Comparison of ENCODE assay signal across 8 cellular contexts in the genomic region with DNA sequence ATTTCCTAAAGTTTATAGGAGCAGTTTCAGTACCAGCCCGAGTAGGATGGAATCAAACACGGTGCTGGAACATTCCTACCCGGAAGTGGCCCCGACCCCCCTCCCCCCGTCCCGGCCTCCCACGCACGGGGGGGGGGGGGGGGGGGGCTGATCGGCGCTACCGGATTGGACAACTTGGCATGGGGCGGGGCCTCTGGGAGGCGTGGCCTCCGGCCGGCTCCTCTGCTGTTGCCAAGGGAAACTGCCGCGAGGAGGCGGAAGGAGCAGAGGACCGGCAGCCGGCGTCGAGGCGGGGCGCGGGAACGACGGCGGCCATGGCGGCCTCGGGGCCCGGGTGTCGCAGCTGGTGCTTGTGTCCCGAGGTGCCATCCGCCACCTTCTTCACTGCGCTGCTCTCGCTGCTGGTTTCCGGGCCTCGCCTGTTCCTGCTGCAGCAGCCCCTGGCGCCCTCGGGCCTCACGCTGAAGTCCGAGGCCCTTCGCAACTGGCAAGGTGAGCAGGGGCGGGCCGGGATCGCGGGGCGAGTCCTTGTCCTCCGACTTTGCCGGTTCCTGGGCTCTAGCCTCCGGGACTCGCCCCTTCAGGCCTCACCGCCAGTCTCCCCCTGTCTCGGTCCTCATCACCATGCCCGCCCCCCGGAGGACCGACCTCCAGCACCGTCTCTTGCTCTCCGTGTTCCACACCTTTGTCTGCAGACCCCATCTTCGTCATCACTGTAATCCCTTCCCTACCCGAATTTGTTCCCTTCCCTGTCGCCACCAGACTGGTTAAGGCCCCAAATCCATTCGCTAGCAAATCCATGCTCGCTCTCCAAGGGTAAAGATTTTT. TPM values are rescaled to one million over a fixed set of nuclear protein-coding genes. Genes with fewer than 3 reads are reported as not detected.
DNase-seq lines count a peak whose midpoint lies in the region; ATAC-seq and TF ChIP-seq lines count a peak whose summit lies in the region.

A gene (plus strand): TSS at position 266 of the 828 bp plus-strand sequence. CDS start 49 bp downstream, at position 315.

- peak; percentile 48 for DNase-seq in BJ (ENCODE audit: low read depth)
- peak; percentile 90 for DNase-seq in NCI-H526 treated with DMSO at 0.1 percent for 48 hours (lab: John Stamatoyannopoulos, UW)
- DNase-seq in activated CD4-positive, alpha-beta T cell treated with anti-CD3 and anti-CD28 coated beads, Interleukin-2, amount 10 ng/mL, durations not matched to agents 24 days and 14 days: peak; percentile 98
- DNase-seq in colonic mucosa: peak; percentile 97
- peak; percentile 96 to 98 for DNase-seq in stimulated activated CD4-positive, alpha-beta T cell treated with anti-CD3 and anti-CD28 coated beads, Interleukin-1b, Interleukin-23, amount 100 ng/mL, for 4 hours (ENCODE audit: low read depth in 2 of 2)

- H3K36me3 ChIP-seq in BJ (ENCODE audit: control insufficient read depth, insufficient read depth, low read length) (peaks cover 12% of the 10 kb centered on the region), colonic mucosa (peaks cover 9% of the 10 kb centered on the region)

- no peaks in the 10 kb centered on the region for H3K4me1 ChIP-seq in colonic mucosa

- no peaks in the 10 kb centered on the region for H3K9me3 Mint-ChIP-seq in activated CD4-positive, alpha-beta T cell treated with anti-CD3 and anti-CD28 coated beads, Interleukin-2, amount 10 ng/mL, durations not matched to agents 24 days and 14 days

- H3K9ac ChIP-seq in colonic mucosa (ENCODE audit: low read depth in 2 of 2, low read length in 2 of 2): peak within 1 kb of the TSS; percentile 90 to 95

- no peaks in the 10 kb centered on the region for H3K27me3 Mint-ChIP-seq in activated CD4-positive, alpha-beta T cell treated with anti-CD3 and anti-CD28 coated beads, Interleukin-2, amount 10 ng/mL, durations not matched to agents 24 days and 14 days

- H3K27me3 ChIP-seq in BJ (ENCODE audit: control insufficient read depth, insufficient read depth, low read length) (peaks cover 1% of the 10 kb centered on the region; the same call in 1 of the 2 replicates), colonic mucosa (no peaks in the 10 kb centered on the region), layer of hippocampus (ENCODE audit: control insufficient read depth, insufficient read depth, low read length) (no peaks in the 10 kb centered on the region)

- CTCF ChIA-PET in BJ (lab: Yijun Ruan, JAX): interaction anchor here (1.2 to 1.4 kb wide), 2 partner anchors 13 to 37 kb away, joined by 3 to 4 read pairs; no protein-coding TSS in a partner anchor

- H3K27ac Mint-ChIP-seq in activated CD4-positive, alpha-beta T cell treated with anti-CD3 and anti-CD28 coated beads, Interleukin-2, amount 10 ng/mL, durations not matched to agents 24 days and 14 days: peak within 1 kb of the TSS; percentile 93

- intact Hi-C loops in activated CD4-positive, alpha-beta T cell treated with anti-CD3 and anti-CD28 coated beads, Interleukin-2, amount 10 ng/mL, durations not matched to agents 24 days and 14 days (cut with micrococcal nuclease): loop anchor here (1.0 to 5.0 kb wide), 6 partner anchors 9 to 140 kb away; a partner anchor contains a TSS
- intact Hi-C loops in colonic mucosa (cut with DNase I): no loop called here

- H3K4me3 Mint-ChIP-seq in activated CD4-positive, alpha-beta T cell treated with anti-CD3 and anti-CD28 coated beads, Interleukin-2, amount 10 ng/mL, durations not matched to agents 24 days and 14 days: peak within 1 kb of the TSS; percentile 100

- peak within 1 kb of the TSS; percentile 75 for H3K27ac ChIP-seq in colonic mucosa
- H3K27ac ChIP-seq in layer of hippocampus (ENCODE audit: low read depth, low read length): peak within 1 kb of the TSS; percentile 94

- H3K36me3 Mint-ChIP-seq in activated CD4-positive, alpha-beta T cell treated with anti-CD3 and anti-CD28 coated beads, Interleukin-2, amount 10 ng/mL, durations not matched to agents 24 days and 14 days (ENCODE audit: low read depth): peaks cover 35% of the 10 kb centered on the region

- H3K9me3 ChIP-seq in colonic mucosa: no peaks in the 10 kb centered on the region

- H3K4me3 ChIP-seq in BJ (ENCODE audit: low read depth, low read length): peak within 1 kb of the TSS; percentile 82
- H3K4me3 ChIP-seq in colonic mucosa: peak within 1 kb of the TSS; percentile 83

- ATAC-seq in GM19328 (IDR thresholded peaks at IDR 0.05; ENCODE audit: unreplicated experiment) (peak; percentile 92), HG03520 (IDR thresholded peaks at IDR 0.05; ENCODE audit: unreplicated experiment) (peak; percentile 88)

- POLR2A ChIA-PET in BJ (lab: Charles Lee): no interaction called here

- TF ChIP-seq CTCF in BJ (IDR thresholded peaks at IDR 0.05; ENCODE audit: insufficient read depth, low read depth, low read length) (peak; percentile 14; the same call in 1 of the 2 replicates), colonic mucosa (IDR thresholded peaks at IDR 0.05) (no peak)

- H3K4me1 Mint-ChIP-seq in activated CD4-positive, alpha-beta T cell treated with anti-CD3 and anti-CD28 coated beads, Interleukin-2, amount 10 ng/mL, durations not matched to agents 24 days and 14 days: peaks cover 32% of the 10 kb centered on the region

RNA-seq across cellular contexts. Expression of the gene that starts here (rescaled TPM):
- 40.3 and 71.3 TPM in 2 replicates for polyA plus RNA-seq in BJ (2011; rRNA removed)
- polyA minus RNA-seq in BJ (2011; rRNA and poly(A)+ RNA removed): 27.6 and 32.1 TPM in 2 replicates
- total RNA-seq in activated CD4-positive, alpha-beta T cell treated with anti-CD3 and anti-CD28 coated beads, Interleukin-2, amount 10 ng/mL, durations not matched to agents 24 days and 14 days: 48.4 and 49.2 TPM in 2 replicates
- 10 to 100 TPM; 42.6 to 51.0 TPM for total RNA-seq in colonic mucosa

Comparison
In these comparisons a context has a peak if more than half of its experiments do, and no peak if none do; other contexts are left out.
1. Peak in every context shown above with its lines: DNase-seq, ATAC-seq, H3K4me3 ChIP-seq and H3K27ac ChIP-seq.
2. DNase-seq: peak in every context shown above with its lines; median percentile 98 in activated CD4-positive, alpha-beta T cell treated with anti-CD3 and anti-CD28 coated beads, Interleukin-2, amount 10 ng/mL, durations not matched to agents 24 days and 14 days; 97 in colonic mucosa; 97 in stimulated activated CD4-positive, alpha-beta T cell treated with anti-CD3 and anti-CD28 coated beads, Interleukin-1b, Interleukin-23, amount 100 ng/mL, for 4 hours; 90 in NCI-H526 treated with DMSO at 0.1 percent for 48 hours; 48 in BJ.